In the genomic region with DNA sequence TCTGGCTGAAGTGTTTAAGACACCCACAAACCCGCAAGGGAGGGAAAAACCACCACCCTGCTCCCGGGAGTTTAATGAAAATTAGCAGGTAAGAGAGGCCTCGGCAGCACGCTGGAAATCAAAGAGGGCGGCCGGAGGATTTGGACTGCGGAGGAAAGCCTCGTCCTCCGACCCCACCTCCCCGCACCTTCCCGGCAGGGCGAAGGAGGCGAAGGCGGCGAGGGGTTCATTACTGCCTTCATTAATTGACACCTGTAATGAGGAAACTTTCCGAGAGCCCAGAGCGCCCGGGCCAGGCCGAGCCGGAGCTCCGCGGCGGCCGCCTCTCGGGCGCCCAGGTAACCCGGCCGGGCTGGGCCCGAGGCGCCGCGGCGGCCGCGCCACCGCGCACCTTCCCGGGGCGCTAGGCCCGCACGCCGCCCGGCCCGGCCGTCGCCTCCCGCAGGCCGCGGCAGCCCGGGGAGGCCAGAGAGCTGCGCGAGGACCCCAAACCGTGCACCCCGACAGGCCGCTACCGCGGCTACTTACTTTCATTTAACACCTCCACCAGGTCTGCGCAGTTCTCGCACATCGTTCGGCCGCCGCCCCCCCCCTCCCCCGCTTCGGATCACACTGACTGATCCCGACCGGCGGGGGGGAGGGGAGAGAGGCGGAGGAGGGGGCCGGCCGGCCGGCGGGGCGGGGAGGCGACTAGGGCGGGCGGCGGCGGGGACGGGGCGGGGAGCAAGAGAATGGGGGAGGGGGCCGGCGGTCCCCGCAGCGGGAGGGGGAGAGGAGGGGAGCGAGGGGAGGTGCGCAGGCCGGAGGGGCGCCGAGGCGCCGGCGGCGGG, we compare ENCODE assay signal across 1 cellular context.
TF ChIP-seq lines count a peak whose summit lies in the region.

No MANE protein-coding gene starts in this region.

TF ChIP-seq in H1, 55 proteins besides CTCF, POLR2A, EP300 and RAD21 (continued from another document):
- TF ChIP-seq ASH2L (IDR thresholded peaks at IDR 0.05; ENCODE audit: low read length): peak; percentile 65
- TF ChIP-seq, protein P1, sequence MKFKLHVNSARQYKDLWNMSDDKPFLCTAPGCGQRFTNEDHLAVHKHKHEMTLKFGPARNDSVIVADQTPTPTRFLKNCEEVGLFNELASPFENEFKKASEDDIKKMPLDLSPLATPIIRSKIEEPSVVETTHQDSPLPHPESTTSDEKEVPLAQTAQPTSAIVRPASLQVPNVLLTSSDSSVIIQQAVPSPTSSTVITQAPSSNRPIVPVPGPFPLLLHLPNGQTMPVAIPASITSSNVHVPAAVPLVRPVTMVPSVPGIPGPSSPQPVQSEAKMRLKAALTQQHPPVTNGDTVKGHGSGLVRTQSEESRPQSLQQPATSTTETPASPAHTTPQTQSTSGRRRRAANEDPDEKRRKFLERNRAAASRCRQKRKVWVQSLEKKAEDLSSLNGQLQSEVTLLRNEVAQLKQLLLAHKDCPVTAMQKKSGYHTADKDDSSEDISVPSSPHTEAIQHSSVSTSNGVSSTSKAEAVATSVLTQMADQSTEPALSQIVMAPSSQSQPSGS (IDR thresholded peaks at IDR 0.05; ENCODE audit: low read length): no peak
- TF ChIP-seq BACH1 (IDR thresholded peaks at IDR 0.05; ENCODE audit: low read length): no peak
- no peak for TF ChIP-seq SUZ12 (IDR thresholded peaks at IDR 0.05; ENCODE audit: low read length)
- peak; percentile 43 for TF ChIP-seq PHF8 (conservative IDR thresholded peaks at IDR 0.05; ENCODE audit: low read depth, low read length)
